In genomic region chr14:95796846-95797245, GRCh38 we compare ENCODE assay signal across 22 cellular contexts.
"Had no signal": no experiment of that assay in that cellular context is flagged by ENCODE, and none has a peak within 500 bp of the region (broad histone marks: within the 10 kb centered on the region; RNA-seq: fewer than 3 reads in every experiment).

No MANE protein-coding gene starts in this region.

- H3K27ac ChIP-seq: neural progenitor cell, ovary, psoas muscle, right lobe of liver, sigmoid colon, stomach, tibial artery, transverse colon, upper lobe of right lung, uterus had no signal

- H3K4me1 ChIP-seq: psoas muscle, right lobe of liver, sigmoid colon, stomach, tibial artery, transverse colon, upper lobe of right lung, uterus had no signal

- DNase-seq: naive thymus-derived CD4-positive, alpha-beta T cell; natural killer cell; occipital lobe; ovary; psoas muscle; right cardiac atrium; right lobe of liver; sigmoid colon; small intestine; stimulated activated CD4-positive, alpha-beta T cell treated with anti-CD3 and anti-CD28 coated beads, Interleukin-15, amount 100 ng/mL, for 24 hours; stimulated activated CD4-positive, alpha-beta T cell treated with anti-CD3 and anti-CD28 coated beads, Interleukin-2, amount 100 ng/mL, for 24 hours; stimulated activated CD4-positive, alpha-beta T cell treated with anti-CD3 and anti-CD28 coated beads, Interleukin-2, amount 100 ng/mL, for 48 hours; stimulated activated CD4-positive, alpha-beta T cell treated with anti-CD3 and anti-CD28 coated beads, Interleukin-4, amount 100 ng/mL, for 24 hours; stimulated activated naive B cell treated with anti-CD40 and anti-IgM and Interleukin-4, amounts not matched to agents 10 μg/mL and 1 μg/mL and 100 μg/mL, for 72 hours; stimulated activated naive CD4-positive, alpha-beta T cell treated with Interleukin-2 at 50 U/mL for 16 hours; stomach; tibial artery; transverse colon; upper lobe of right lung; uterus had no signal

- ATAC-seq: naive thymus-derived CD4-positive, alpha-beta T cell; natural killer cell; psoas muscle; right cardiac atrium; right lobe of liver; stimulated activated effector memory CD8-positive, alpha-beta T cell treated with anti-CD3 and anti-CD28 coated beads, Interleukin-12 subunit alpha, Interleukin-12 subunit beta, amount 100 ng/mL, for 72 hours; stimulated activated naive B cell treated with anti-CD40 and anti-IgM and Interleukin-4, amounts not matched to agents 10 μg/mL and 1 μg/mL and 100 μg/mL, for 72 hours; upper lobe of right lung had no signal

- H3K9me3 ChIP-seq: ovary, psoas muscle, right lobe of liver, sigmoid colon, stomach, tibial artery, transverse colon, upper lobe of right lung, uterus had no signal

- H3K36me3 ChIP-seq: neural progenitor cell, ovary, right lobe of liver, sigmoid colon, stomach, tibial artery, transverse colon, upper lobe of right lung, uterus had no signal

- H3K27me3 ChIP-seq: neural progenitor cell, ovary, right lobe of liver, sigmoid colon, tibial artery, transverse colon, upper lobe of right lung, uterus had no signal

- H3K4me3 ChIP-seq: neural progenitor cell, ovary, psoas muscle, right lobe of liver, sigmoid colon, stomach, tibial artery, transverse colon, upper lobe of right lung, uterus had no signal
